ENCODE assay signal across 1 cellular context in genomic region chr4:25029479-25030282, GRCh38.
TF ChIP-seq lines count a peak whose summit lies in the region.

No MANE protein-coding gene starts in this region.

TF ChIP-seq in A549, 52 proteins besides CTCF, POLR2A, EP300 and RAD21 (continued from another document):
- TF ChIP-seq REST (IDR thresholded peaks at IDR 0.05) (no peak), CHD4 (IDR thresholded peaks at IDR 0.05; ENCODE audit: borderline replicate concordance) (no peak), ELK1 (IDR thresholded peaks at IDR 0.05; ENCODE audit: low read depth, low read length) (no peak), RCOR1 (IDR thresholded peaks at IDR 0.05; ENCODE audit: low read depth, low read length) (no peak), RARB (CRISPR knock-in tag; IDR thresholded peaks at IDR 0.05) (no peak), PBX3 (IDR thresholded peaks at IDR 0.05) (no peak), BHLHE40 (IDR thresholded peaks at IDR 0.05; ENCODE audit: low read depth, low read length) (no peak), HMGXB4 (CRISPR knock-in tag; IDR thresholded peaks at IDR 0.05; ENCODE audit: borderline replicate concordance) (no peak)
